23 cellular contexts compared by ENCODE assay signal in genomic region chr10:122393288-122393687, GRCh38.
"Had no signal": no experiment of that assay in that cellular context is flagged by ENCODE, and none has a peak within 500 bp of the region (broad histone marks: within the 10 kb centered on the region; RNA-seq: fewer than 3 reads in every experiment).

No MANE protein-coding gene starts in this region.

- H3K27me3 Mint-ChIP-seq: dendritic cell treated with granulocyte-macrophage colony-stimulating factor and Interleukin-4, amounts not matched to agents 40 ng/mL and 50 ng/mL, for 4 days had no signal

- DNase-seq: cerebellar nuclear complex; colonic mucosa; effector memory CD4-positive, alpha-beta T cell; foreskin melanocyte; kidney; left lung; lower lobe of right lung; natural killer cell; occipital lobe; pancreas; retina; sigmoid colon; stimulated activated CD4-positive, alpha-beta T cell treated with anti-CD3 and anti-CD28 coated beads, Interleukin-2, amount 100 ng/mL, for 24 hours; stimulated activated CD4-positive, alpha-beta T cell treated with anti-CD3 and anti-CD28 coated beads, Interleukin-4, amount 100 ng/mL, for 24 hours; stimulated activated naive CD4-positive, alpha-beta T cell treated with Interleukin-2 at 50 U/mL for 16 hours; stomach; thyroid gland; trophoblast cell had no signal

- H3K4me3 Mint-ChIP-seq: dendritic cell treated with granulocyte-macrophage colony-stimulating factor and Interleukin-4, amounts not matched to agents 40 ng/mL and 50 ng/mL, for 4 days; natural killer cell; stimulated activated effector memory CD8-positive, alpha-beta T cell treated with anti-CD3 and anti-CD28 coated beads, Interleukin-12 subunit alpha, Interleukin-12 subunit beta, amount 100 ng/mL, for 72 hours had no signal

- H3K27me3 ChIP-seq: colonic mucosa, esophagus muscularis mucosa, hepatocyte, left lung, pancreas, sigmoid colon, stomach, thyroid gland, vagina had no signal

- H3K9me3 Mint-ChIP-seq: dendritic cell treated with granulocyte-macrophage colony-stimulating factor and Interleukin-4, amounts not matched to agents 40 ng/mL and 50 ng/mL, for 4 days; natural killer cell; stimulated activated effector memory CD8-positive, alpha-beta T cell treated with anti-CD3 and anti-CD28 coated beads, Interleukin-12 subunit alpha, Interleukin-12 subunit beta, amount 100 ng/mL, for 72 hours had no signal

- H3K4me1 ChIP-seq: colonic mucosa, left lung, lower lobe of right lung had no signal

- H3K4me3 ChIP-seq: colonic mucosa, esophagus muscularis mucosa, hepatocyte, left lung, lower lobe of right lung, pancreas, sigmoid colon, stomach, thyroid gland, vagina had no signal

- ATAC-seq: left lung; lower lobe of right lung; natural killer cell; pancreas; stimulated activated effector memory CD8-positive, alpha-beta T cell treated with anti-CD3 and anti-CD28 coated beads, Interleukin-12 subunit alpha, Interleukin-12 subunit beta, amount 100 ng/mL, for 72 hours had no signal

- H3K27ac Mint-ChIP-seq: dendritic cell treated with granulocyte-macrophage colony-stimulating factor and Interleukin-4, amounts not matched to agents 40 ng/mL and 50 ng/mL, for 4 days; natural killer cell; stimulated activated effector memory CD8-positive, alpha-beta T cell treated with anti-CD3 and anti-CD28 coated beads, Interleukin-12 subunit alpha, Interleukin-12 subunit beta, amount 100 ng/mL, for 72 hours had no signal

- H3K27ac ChIP-seq: colonic mucosa, esophagus muscularis mucosa, hepatocyte, left lung, lower lobe of right lung, pancreas, sigmoid colon, stomach, thyroid gland, vagina had no signal

- H3K9me3 ChIP-seq: colonic mucosa, esophagus muscularis mucosa, left lung, lower lobe of right lung, pancreas, sigmoid colon, stomach, thyroid gland, vagina had no signal
